ENCODE assay signal across 8 cellular contexts in the genomic region with DNA sequence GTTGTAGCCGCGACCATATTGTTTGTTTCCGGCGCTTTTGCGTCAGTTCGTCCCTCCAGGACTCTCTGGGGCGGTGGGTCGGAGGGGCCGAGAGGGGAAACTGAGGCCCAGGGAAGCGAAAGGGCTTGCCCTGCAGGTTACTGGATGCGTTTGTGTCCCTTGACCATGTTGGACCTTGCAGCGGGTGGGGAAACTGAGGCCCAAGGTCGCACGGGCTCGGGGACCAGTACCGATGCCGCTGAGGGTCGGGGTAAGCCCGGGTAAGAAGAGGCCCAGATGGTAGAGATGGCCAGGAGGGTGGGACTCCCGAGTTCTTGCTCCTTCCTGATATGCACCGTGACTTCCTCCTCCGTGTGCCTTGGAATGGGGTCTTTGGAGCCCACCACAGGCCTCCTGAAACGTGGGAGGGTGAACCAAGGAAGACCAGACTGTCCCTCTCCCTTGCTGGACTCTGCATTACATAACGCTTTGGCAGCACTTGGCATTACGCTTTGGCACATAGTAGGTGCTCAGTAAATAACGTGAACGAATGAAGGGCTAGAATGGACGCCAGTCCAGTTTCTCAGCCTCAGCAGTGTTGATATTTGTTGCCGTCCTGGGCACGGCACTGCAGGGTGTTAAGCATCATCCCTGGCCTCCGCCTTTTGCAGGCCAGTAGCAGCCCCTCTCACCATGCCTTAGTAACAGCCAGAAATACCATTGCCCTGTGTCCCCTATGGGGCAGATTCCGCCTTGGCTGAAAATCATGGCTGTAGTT. TPM values are rescaled to one million over a fixed set of nuclear protein-coding genes. Genes with fewer than 3 reads are reported as not detected.
DNase-seq lines count a peak whose midpoint lies in the region; TF ChIP-seq lines count a peak whose summit lies in the region.

No MANE protein-coding gene starts in this region.

- H3K9ac ChIP-seq in mucosa of rectum (ENCODE audit: low read depth in 1 of 2, low read length in 2 of 2) = peak overlapping the region; percentile 60 to 75

- peaks cover 2% of the 10 kb centered on the region for H3K36me3 Mint-ChIP-seq in brain

- H3K27ac ChIP-seq in mucosa of rectum (ENCODE audit: low read depth in 2 of 2, low read length in 2 of 2) = peak overlapping the region; percentile 48 to 54

- peaks cover 58% of the 10 kb centered on the region for H3K4me1 Mint-ChIP-seq in brain

- no peaks in the 10 kb centered on the region for H3K9me3 ChIP-seq in mucosa of rectum (ENCODE audit: control insufficient read depth in 2 of 2, low read length in 2 of 2)

- H3K4me3 Mint-ChIP-seq in brain = peak overlapping the region; percentile 86 to 96 (median 90)

- H3K27me3 Mint-ChIP-seq in brain = peaks cover 5% of the 10 kb centered on the region

- intact Hi-C loops in posterior vena cava (cut with DNase I) = loop anchor here in 1 of 2 donors (5.0 kb wide), 1 partner anchor 61 kb away; a partner anchor contains a TSS

- DNase-seq in AG09309 (ENCODE audit: low read depth) (no peak), HuH-7.5 (ENCODE audit: low spot score) (peak; percentile 47), GM19238 (ENCODE audit: insufficient read length, low spot score) (no peak), posterior vena cava (ENCODE audit: low spot score) (no peak), COLO829 (ENCODE audit: low spot score) (no peak)
- DNase-seq in stimulated activated CD4-positive, alpha-beta T cell treated with anti-CD3 and anti-CD28 coated beads, Interleukin-1b, Interleukin-23, amount 100 ng/mL, for 48 hours = no peak

- no peaks in the 10 kb centered on the region for H3K36me3 ChIP-seq in mucosa of rectum (ENCODE audit: control insufficient read depth in 2 of 2, insufficient read depth in 2 of 2, low read length in 2 of 2)

- H3K4me1 ChIP-seq in mucosa of rectum (ENCODE audit: control insufficient read depth in 2 of 2, insufficient read depth in 2 of 2, low read length in 2 of 2) = peaks cover 15 to 20% of the 10 kb centered on the region in 2 donors

- H3K9me3 Mint-ChIP-seq in brain = no peaks in the 10 kb centered on the region

- no peaks in the 10 kb centered on the region for H3K27me3 ChIP-seq in mucosa of rectum (ENCODE audit: control insufficient read depth in 2 of 2, insufficient read depth in 2 of 2, low read length in 2 of 2)

- H3K4me3 ChIP-seq in AG09309 (ENCODE audit: control insufficient read depth, low read depth, low read length) = peak overlapping the region; percentile 81
- peak overlapping the region; percentile 75 to 77 for H3K4me3 ChIP-seq in mucosa of rectum (ENCODE audit: low read length in 2 of 2)

- TF ChIP-seq CTCF in AG09309 (IDR thresholded peaks at IDR 0.05; ENCODE audit: control insufficient read depth, insufficient read depth, low read depth, low read length, missing control alignments) = no peak
- TF ChIP-seq CTCF in brain (conservative IDR thresholded peaks at IDR 0.05) = no peak

- peak overlapping the region in 3 of 5 experiments; percentile 55 to 84 (median 75) for H3K27ac Mint-ChIP-seq in brain

RNA-seq across cellular contexts. Expression of a gene that starts 0.7 kb away (rescaled TPM):
- 36.3 TPM for polyA plus RNA-seq in brain (ENCODE audit: insufficient read depth, low read depth, low replicate concordance)
- 1 to 10 TPM; 6.0 to 9.5 TPM for total RNA-seq in posterior vena cava

RNA-seq across cellular contexts. Expression of a gene that starts 2.8 kb away (rescaled TPM):
- 129 TPM for polyA plus RNA-seq in brain (ENCODE audit: insufficient read depth, low read depth, low replicate concordance)
- 10 to 100 TPM; 77.5 to 88.8 TPM for total RNA-seq in posterior vena cava

RNA-seq across cellular contexts. Expression of a gene that starts 54.4 kb away (rescaled TPM):
- polyA plus RNA-seq in brain (ENCODE audit: insufficient read depth, low read depth, low replicate concordance) = 266 TPM
- total RNA-seq in posterior vena cava = 10 to 100 TPM; 85.1 to 85.5 TPM

RNA-seq across cellular contexts. Expression of a gene that starts 59.8 kb away (rescaled TPM):
- 73.2 TPM for polyA plus RNA-seq in brain (ENCODE audit: insufficient read depth, low read depth, low replicate concordance)
- 10 to 100 TPM; 11.2 to 12.1 TPM for total RNA-seq in posterior vena cava
